In the genomic region with DNA sequence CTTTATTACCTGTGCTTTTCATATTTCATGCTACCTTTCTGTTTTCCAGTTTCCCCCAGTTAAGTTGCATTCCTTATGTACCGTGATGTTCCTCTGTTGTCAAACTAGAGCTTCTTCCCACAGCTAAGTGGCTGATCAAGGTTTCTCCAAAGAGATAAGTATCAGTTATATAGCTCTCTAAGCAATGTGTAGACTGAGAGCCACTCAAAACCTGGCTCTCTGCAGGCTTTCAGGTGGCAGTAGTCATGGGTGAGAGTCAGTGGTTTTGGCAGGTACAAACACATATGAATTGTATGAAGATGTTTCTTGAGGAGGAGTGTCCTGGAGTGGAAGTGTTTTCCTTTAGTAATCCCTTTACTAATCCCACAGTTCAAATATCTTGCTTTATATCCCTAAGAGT, we compare ENCODE assay signal across 15 cellular contexts. TPM values are rescaled to one million over a fixed set of nuclear protein-coding genes. Genes with fewer than 3 reads are reported as not detected.
DNase-seq lines count a peak whose midpoint lies in the region; ATAC-seq and TF ChIP-seq lines count a peak whose summit lies in the region.
"Had no signal": no experiment of that assay in that cellular context is flagged by ENCODE, and none has a peak within 500 bp of the region (broad histone marks: within the 10 kb centered on the region; RNA-seq: fewer than 3 reads in every experiment).

No MANE protein-coding gene starts in this region.

- H3K27ac Mint-ChIP-seq in WTC11, result no peak overlapping the region
- H3K27ac Mint-ChIP-seq: B cell; CD4-positive, CD25-positive, alpha-beta regulatory T cell; T-helper 17 cell had no signal

- no peaks in the 10 kb centered on the region for H3K36me3 Mint-ChIP-seq in WTC11
- H3K36me3 Mint-ChIP-seq: CD4-positive, CD25-positive, alpha-beta regulatory T cell had no signal

- H3K9me3 ChIP-seq in HEK293 (ENCODE audit: control insufficient read depth, insufficient read depth, low read depth, low read length), result no peaks in the 10 kb centered on the region
- H3K9me3 ChIP-seq in PC-3 (ENCODE audit: low read length), result no peaks in the 10 kb centered on the region
- no peaks in the 10 kb centered on the region for H3K9me3 ChIP-seq in left lung
- H3K9me3 ChIP-seq: Caco-2, SJCRH30 had no signal

- H3K9ac ChIP-seq in PC-3 (ENCODE audit: low read length), result no peak overlapping the region
- H3K9ac ChIP-seq: KMS-11 had no signal

- no peaks in the 10 kb centered on the region for H3K9me2 ChIP-seq in PC-3 (replicated peaks; ENCODE audit: low read length)

- peak overlapping the region; percentile 28; the same call in 1 of the 2 replicates for H2AFZ ChIP-seq in PC-3 (ENCODE audit: low read length)

- H3K4me3 ChIP-seq in HEK293 (ENCODE audit: low read depth, low read length) (no peak overlapping the region), PC-3 (ENCODE audit: low read length) (no peak overlapping the region), left lung (no peak overlapping the region), dorsolateral prefrontal cortex (no peak overlapping the region)
- H3K4me3 ChIP-seq: SJCRH30 had no signal

- H3K9me3 Mint-ChIP-seq in WTC11, result peaks cover 5% of the 10 kb centered on the region; the same call in 1 of the 2 replicates
- H3K9me3 Mint-ChIP-seq: CD4-positive, CD25-positive, alpha-beta regulatory T cell had no signal

- H3K27ac ChIP-seq in HEK293 (ENCODE audit: extremely low read depth, low read depth, low read length), result no peak overlapping the region
- H3K27ac ChIP-seq in PC-3 (ENCODE audit: low read length), result no peak overlapping the region
- H3K27ac ChIP-seq in left lung, result no peak overlapping the region
- no peak overlapping the region for H3K27ac ChIP-seq in dorsolateral prefrontal cortex
- H3K27ac ChIP-seq: KMS-11, SJCRH30 had no signal

- 0 out of 2 replicates have a peak, but pooled peaks have one; percentile 11 for ATAC-seq in PC-3
- peak; percentile 76 for ATAC-seq in left lung
- ATAC-seq in WTC11, result no peak
- ATAC-seq: T-helper 17 cell had no signal

- intact Hi-C loops in PC-3 (cut with micrococcal nuclease) (no loop called here), left lung (cut with DNase I) (no loop called here), dorsolateral prefrontal cortex (cut with DNase I) (no loop called here)

- TF ChIP-seq CTCF in HEK293 (tag by site-specific recombination; IDR thresholded peaks at IDR 0.05), result no peak
- TF ChIP-seq CTCF in PC-3 (conservative IDR thresholded peaks at IDR 0.05; ENCODE audit: low read depth, low read length), result no peak
- TF ChIP-seq CTCF in left lung (IDR thresholded peaks at IDR 0.05), result no peak
- no peak for TF ChIP-seq CTCF in WTC11 (IDR thresholded peaks at IDR 0.05)
- TF ChIP-seq CTCF in dorsolateral prefrontal cortex (IDR thresholded peaks at IDR 0.05 in 54 of 56, conservative IDR thresholded peaks at IDR 0.05 in 2 of 56; ENCODE audit: low read depth in 1 of 56, partially characterized antibody in 56 of 56), result no peak

- H3K27me3 ChIP-seq in PC-3 (ENCODE audit: low read length), result no peaks in the 10 kb centered on the region
- H3K27me3 ChIP-seq in left lung, result no peaks in the 10 kb centered on the region
- no peaks in the 10 kb centered on the region for H3K27me3 ChIP-seq in dorsolateral prefrontal cortex
- H3K27me3 ChIP-seq: SJCRH30 had no signal

- no peaks in the 10 kb centered on the region for H3K79me2 ChIP-seq in PC-3 (ENCODE audit: low read length)

- BruUV-seq in PC-3 (replicated peaks; lab: Mats Ljungman, UMichigan), result no TSS peak

- no peaks in the 10 kb centered on the region for H4K20me1 ChIP-seq in PC-3 (ENCODE audit: low read length)

- CTCF ChIA-PET in HEK293 (lab: Yijun Ruan, JAX) (interaction anchor here (0.7 to 1.0 kb wide), 2 partner anchors 10 to 691 kb away, joined by 3 to 5 read pairs; no protein-coding TSS in a partner anchor), PC-3 (lab: Charles Lee) (no interaction called here), WTC11 (lab: Charles Lee) (interaction anchor here (0.9 kb wide), 1 partner anchor 138 kb away, joined by 3 read pairs; no protein-coding TSS in a partner anchor)

- no peak overlapping the region for H3K4me2 ChIP-seq in PC-3 (ENCODE audit: low read length)
- H3K4me2 ChIP-seq: KMS-11 had no signal

- no peaks in the 10 kb centered on the region for H3K27me3 Mint-ChIP-seq in WTC11 (ENCODE audit: low read depth)

- H3K36me3 ChIP-seq in HEK293 (ENCODE audit: control insufficient read depth in 2 of 2, insufficient read depth in 1 of 2, low read length in 2 of 2) (no peaks in the 10 kb centered on the region), PC-3 (ENCODE audit: low read depth, low read length) (no peaks in the 10 kb centered on the region), left lung (no peaks in the 10 kb centered on the region)
- H3K36me3 ChIP-seq: SJCRH30 had no signal

- peak; percentile 95 for DNase-seq in DMS79 treated with DMSO at 0.1 percent for 48 hours (lab: John Stamatoyannopoulos, UW)
- no peak for DNase-seq in PC-3
- DNase-seq in left lung, result no peak
- DNase-seq in NCI-H1105 (lab: John Stamatoyannopoulos, UW), result no peak
- DNase-seq in WTC11 (ENCODE audit: low spot score), result no peak
- no peak for DNase-seq in dorsolateral prefrontal cortex
- DNase-seq: Caco-2; CD4-positive, CD25-positive, alpha-beta regulatory T cell; NCI-H1048; NCI-H226; SJCRH30; T-helper 17 cell had no signal

- POLR2A ChIA-PET in HEK293 (lab: Yijun Ruan, JAX) (no interaction called here), PC-3 (lab: Charles Lee; ENCODE audit: unreplicated experiment) (no interaction called here), WTC11 (lab: Charles Lee) (no interaction called here)

- H3K4me3 Mint-ChIP-seq in WTC11, result no peak overlapping the region
- H3K4me3 Mint-ChIP-seq: B cell; CD4-positive, CD25-positive, alpha-beta regulatory T cell; T-helper 17 cell had no signal

- H3K4me1 ChIP-seq in HEK293 (ENCODE audit: control insufficient read depth, insufficient read depth, low read length), result no peaks in the 10 kb centered on the region
- no peaks in the 10 kb centered on the region for H3K4me1 ChIP-seq in PC-3 (ENCODE audit: insufficient read depth, low read length)
- no peaks in the 10 kb centered on the region for H3K4me1 ChIP-seq in left lung
- H3K4me1 ChIP-seq: Caco-2, SJCRH30 had no signal

- peaks cover 11% of the 10 kb centered on the region for H3K4me1 Mint-ChIP-seq in WTC11
- H3K4me1 Mint-ChIP-seq: B cell; CD4-positive, CD25-positive, alpha-beta regulatory T cell had no signal

- no peaks in the 10 kb centered on the region for H3F3A ChIP-seq in PC-3 (ENCODE audit: low read length, unreplicated experiment)

TF ChIP-seq in HEK293, 187 proteins besides CTCF, POLR2A, EP300 and RAD21:
- no peak for TF ChIP-seq ZNF302 (tag by site-specific recombination; IDR thresholded peaks at IDR 0.05; ENCODE audit: low read depth)
- 0 out of 2 replicates have a peak, but pooled peaks have one; percentile 0 for TF ChIP-seq PRDM1 (tag by site-specific recombination; IDR thresholded peaks at IDR 0.05)

TF ChIP-seq in WTC11, 78 proteins besides CTCF, POLR2A, EP300 and RAD21 (continues in another document):
- TF ChIP-seq ZNF317 (CRISPR knock-in tag; IDR thresholded peaks at IDR 0.05; ENCODE audit: borderline replicate concordance, low read depth) (no peak), ZNF121 (CRISPR knock-in tag; IDR thresholded peaks at IDR 0.05) (no peak), SP1 (CRISPR knock-in tag; conservative IDR thresholded peaks at IDR 0.05) (no peak), CREM (CRISPR knock-in tag; IDR thresholded peaks at IDR 0.05) (no peak), ESRRA (CRISPR knock-in tag; IDR thresholded peaks at IDR 0.05; ENCODE audit: borderline replicate concordance) (no peak), SMAD3 (CRISPR knock-in tag; IDR thresholded peaks at IDR 0.05; ENCODE audit: borderline replicate concordance) (no peak), TCF7 (CRISPR knock-in tag; IDR thresholded peaks at IDR 0.05; ENCODE audit: low read depth) (no peak)
- TF ChIP-seq, protein P1, sequence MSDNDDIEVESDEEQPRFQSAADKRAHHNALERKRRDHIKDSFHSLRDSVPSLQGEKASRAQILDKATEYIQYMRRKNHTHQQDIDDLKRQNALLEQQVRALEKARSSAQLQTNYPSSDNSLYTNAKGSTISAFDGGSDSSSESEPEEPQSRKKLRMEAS (CRISPR knock-in tag; IDR thresholded peaks at IDR 0.05), result no peak
- TF ChIP-seq, protein P2, sequence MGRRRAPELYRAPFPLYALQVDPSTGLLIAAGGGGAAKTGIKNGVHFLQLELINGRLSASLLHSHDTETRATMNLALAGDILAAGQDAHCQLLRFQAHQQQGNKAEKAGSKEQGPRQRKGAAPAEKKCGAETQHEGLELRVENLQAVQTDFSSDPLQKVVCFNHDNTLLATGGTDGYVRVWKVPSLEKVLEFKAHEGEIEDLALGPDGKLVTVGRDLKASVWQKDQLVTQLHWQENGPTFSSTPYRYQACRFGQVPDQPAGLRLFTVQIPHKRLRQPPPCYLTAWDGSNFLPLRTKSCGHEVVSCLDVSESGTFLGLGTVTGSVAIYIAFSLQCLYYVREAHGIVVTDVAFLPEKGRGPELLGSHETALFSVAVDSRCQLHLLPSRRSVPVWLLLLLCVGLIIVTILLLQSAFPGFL (CRISPR knock-in tag; IDR thresholded peaks at IDR 0.05; ENCODE audit: borderline replicate concordance), result no peak
- TF ChIP-seq, protein P3, sequence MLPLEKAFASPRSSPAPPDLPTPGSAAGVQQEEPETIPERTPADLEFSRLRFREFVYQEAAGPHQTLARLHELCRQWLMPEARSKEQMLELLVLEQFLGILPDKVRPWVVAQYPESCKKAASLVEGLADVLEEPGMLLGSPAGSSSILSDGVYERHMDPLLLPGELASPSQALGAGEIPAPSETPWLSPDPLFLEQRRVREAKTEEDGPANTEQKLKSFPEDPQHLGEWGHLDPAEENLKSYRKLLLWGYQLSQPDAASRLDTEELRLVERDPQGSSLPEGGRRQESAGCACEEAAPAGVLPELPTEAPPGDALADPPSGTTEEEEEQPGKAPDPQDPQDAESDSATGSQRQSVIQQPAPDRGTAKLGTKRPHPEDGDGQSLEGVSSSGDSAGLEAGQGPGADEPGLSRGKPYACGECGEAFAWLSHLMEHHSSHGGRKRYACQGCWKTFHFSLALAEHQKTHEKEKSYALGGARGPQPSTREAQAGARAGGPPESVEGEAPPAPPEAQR (CRISPR knock-in tag; IDR thresholded peaks at IDR 0.05), result no peak

RNA-seq across cellular contexts. Expression of a gene that starts 28.4 kb away (rescaled TPM):
- total RNA-seq in PC-3 (2014; rRNA removed) (419 and 430 TPM in 2 replicates), left lung (100 to 1,000 TPM; 111 to 174 TPM), WTC11 (2021) (95.6 to 113 TPM (median 98.7 TPM) in 3 replicates), dorsolateral prefrontal cortex (10 to 100 TPM; 36.0 to 75.9 (median 53.3) TPM)

RNA-seq across cellular contexts. Expression of a gene that starts 59.6 kb away (rescaled TPM):
- 9.8 and 12.0 TPM in 2 replicates for total RNA-seq in PC-3 (2014; rRNA removed)
- 1 to 10 TPM; 2.9 to 5.4 TPM for total RNA-seq in left lung
- total RNA-seq in WTC11 (2021), result 2.0 to 3.2 TPM (median 2.5 TPM) in 3 replicates
- 1 to 10 TPM; 2.7 to 9.5 (median 5.7) TPM for total RNA-seq in dorsolateral prefrontal cortex
